Comparison of ENCODE assay signal across 2 cellular contexts in the genomic region with DNA sequence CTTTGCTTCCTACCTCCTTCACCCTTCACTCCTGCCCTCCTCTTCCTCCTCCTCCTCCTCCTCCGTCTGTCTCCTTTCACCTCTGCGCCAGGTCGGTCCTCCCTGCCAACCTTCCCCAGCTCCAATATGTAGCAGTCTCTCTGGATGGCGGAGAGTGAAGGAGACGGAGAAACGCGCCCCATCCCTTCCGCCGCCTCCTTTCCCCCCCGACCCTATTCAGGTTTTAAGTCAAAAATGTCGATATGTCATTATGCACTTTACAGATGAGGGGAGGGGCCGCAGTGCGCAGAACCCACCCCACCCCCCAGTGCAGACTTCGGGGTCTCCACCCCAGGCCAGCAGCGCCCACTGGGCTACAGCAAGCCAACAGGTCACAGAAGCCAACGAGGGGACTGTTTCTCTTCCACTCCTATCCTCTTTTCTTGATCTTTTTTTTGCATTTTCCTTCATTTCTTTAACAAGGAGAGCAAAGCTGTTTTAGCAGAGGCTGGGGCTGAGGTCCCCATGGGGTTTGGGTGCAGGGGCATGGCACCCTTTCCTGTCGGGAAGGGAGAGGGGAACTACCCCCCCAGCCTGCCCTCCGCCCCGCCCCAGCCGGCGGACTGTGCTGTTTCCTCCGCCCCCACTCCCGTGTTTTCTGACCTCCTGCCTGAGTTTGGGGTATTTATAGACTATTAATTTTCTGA.
TF ChIP-seq lines count a peak whose summit lies in the region.

No MANE protein-coding gene starts in this region.

TF ChIP-seq in SK-N-SH, 30 proteins besides CTCF, POLR2A, EP300 and RAD21:
- TF ChIP-seq RFX5 (IDR thresholded peaks at IDR 0.05; ENCODE audit: low read length), result no peak
- no peak for TF ChIP-seq MXI1 (IDR thresholded peaks at IDR 0.05; ENCODE audit: low read depth, low read length)

TF ChIP-seq in SK-N-SH treated with all-trans-retinoic acid at 6 μM for 48 hours, 23 proteins besides CTCF, POLR2A, EP300 and RAD21:
- TF ChIP-seq ZC3H10 (CRISPR knock-in tag; IDR thresholded peaks at IDR 0.05), result no peak
- TF ChIP-seq ARNTL (CRISPR knock-in tag; IDR thresholded peaks at IDR 0.05; ENCODE audit: borderline replicate concordance, low read depth), result no peak
- TF ChIP-seq CSDC2 (CRISPR knock-in tag; IDR thresholded peaks at IDR 0.05), result no peak
- TF ChIP-seq, protein P1, sequence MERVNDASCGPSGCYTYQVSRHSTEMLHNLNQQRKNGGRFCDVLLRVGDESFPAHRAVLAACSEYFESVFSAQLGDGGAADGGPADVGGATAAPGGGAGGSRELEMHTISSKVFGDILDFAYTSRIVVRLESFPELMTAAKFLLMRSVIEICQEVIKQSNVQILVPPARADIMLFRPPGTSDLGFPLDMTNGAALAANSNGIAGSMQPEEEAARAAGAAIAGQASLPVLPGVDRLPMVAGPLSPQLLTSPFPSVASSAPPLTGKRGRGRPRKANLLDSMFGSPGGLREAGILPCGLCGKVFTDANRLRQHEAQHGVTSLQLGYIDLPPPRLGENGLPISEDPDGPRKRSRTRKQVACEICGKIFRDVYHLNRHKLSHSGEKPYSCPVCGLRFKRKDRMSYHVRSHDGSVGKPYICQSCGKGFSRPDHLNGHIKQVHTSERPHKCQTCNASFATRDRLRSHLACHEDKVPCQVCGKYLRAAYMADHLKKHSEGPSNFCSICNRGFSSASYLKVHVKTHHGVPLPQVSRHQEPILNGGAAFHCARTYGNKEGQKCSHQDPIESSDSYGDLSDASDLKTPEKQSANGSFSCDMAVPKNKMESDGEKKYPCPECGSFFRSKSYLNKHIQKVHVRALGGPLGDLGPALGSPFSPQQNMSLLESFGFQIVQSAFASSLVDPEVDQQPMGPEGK (CRISPR knock-in tag; IDR thresholded peaks at IDR 0.05; ENCODE audit: borderline replicate concordance), result no peak
- no peak for TF ChIP-seq ZFP30 (CRISPR knock-in tag; IDR thresholded peaks at IDR 0.05)
- TF ChIP-seq, protein P2, sequence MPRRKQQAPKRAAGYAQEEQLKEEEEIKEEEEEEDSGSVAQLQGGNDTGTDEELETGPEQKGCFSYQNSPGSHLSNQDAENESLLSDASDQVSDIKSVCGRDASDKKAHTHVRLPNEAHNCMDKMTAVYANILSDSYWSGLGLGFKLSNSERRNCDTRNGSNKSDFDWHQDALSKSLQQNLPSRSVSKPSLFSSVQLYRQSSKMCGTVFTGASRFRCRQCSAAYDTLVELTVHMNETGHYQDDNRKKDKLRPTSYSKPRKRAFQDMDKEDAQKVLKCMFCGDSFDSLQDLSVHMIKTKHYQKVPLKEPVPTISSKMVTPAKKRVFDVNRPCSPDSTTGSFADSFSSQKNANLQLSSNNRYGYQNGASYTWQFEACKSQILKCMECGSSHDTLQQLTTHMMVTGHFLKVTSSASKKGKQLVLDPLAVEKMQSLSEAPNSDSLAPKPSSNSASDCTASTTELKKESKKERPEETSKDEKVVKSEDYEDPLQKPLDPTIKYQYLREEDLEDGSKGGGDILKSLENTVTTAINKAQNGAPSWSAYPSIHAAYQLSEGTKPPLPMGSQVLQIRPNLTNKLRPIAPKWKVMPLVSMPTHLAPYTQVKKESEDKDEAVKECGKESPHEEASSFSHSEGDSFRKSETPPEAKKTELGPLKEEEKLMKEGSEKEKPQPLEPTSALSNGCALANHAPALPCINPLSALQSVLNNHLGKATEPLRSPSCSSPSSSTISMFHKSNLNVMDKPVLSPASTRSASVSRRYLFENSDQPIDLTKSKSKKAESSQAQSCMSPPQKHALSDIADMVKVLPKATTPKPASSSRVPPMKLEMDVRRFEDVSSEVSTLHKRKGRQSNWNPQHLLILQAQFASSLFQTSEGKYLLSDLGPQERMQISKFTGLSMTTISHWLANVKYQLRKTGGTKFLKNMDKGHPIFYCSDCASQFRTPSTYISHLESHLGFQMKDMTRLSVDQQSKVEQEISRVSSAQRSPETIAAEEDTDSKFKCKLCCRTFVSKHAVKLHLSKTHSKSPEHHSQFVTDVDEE (CRISPR knock-in tag; IDR thresholded peaks at IDR 0.05), result no peak
- TF ChIP-seq TOX (CRISPR knock-in tag; IDR thresholded peaks at IDR 0.05; ENCODE audit: borderline replicate concordance), result no peak
- TF ChIP-seq PPARA (CRISPR knock-in tag; IDR thresholded peaks at IDR 0.05; ENCODE audit: borderline replicate concordance), result no peak
- TF ChIP-seq GLIS3 (CRISPR knock-in tag; IDR thresholded peaks at IDR 0.05), result no peak
- TF ChIP-seq ZNF565 (CRISPR knock-in tag; conservative IDR thresholded peaks at IDR 0.05; ENCODE audit: low read depth), result no peak
- no peak for TF ChIP-seq BACH2 (CRISPR knock-in tag; IDR thresholded peaks at IDR 0.05; ENCODE audit: borderline replicate concordance)
- TF ChIP-seq RARB (CRISPR knock-in tag; IDR thresholded peaks at IDR 0.05), result no peak
- TF ChIP-seq, protein P3, sequence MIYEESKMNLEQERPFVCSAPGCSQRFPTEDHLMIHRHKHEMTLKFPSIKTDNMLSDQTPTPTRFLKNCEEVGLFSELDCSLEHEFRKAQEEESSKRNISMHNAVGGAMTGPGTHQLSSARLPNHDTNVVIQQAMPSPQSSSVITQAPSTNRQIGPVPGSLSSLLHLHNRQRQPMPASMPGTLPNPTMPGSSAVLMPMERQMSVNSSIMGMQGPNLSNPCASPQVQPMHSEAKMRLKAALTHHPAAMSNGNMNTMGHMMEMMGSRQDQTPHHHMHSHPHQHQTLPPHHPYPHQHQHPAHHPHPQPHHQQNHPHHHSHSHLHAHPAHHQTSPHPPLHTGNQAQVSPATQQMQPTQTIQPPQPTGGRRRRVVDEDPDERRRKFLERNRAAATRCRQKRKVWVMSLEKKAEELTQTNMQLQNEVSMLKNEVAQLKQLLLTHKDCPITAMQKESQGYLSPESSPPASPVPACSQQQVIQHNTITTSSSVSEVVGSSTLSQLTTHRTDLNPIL (CRISPR knock-in tag; IDR thresholded peaks at IDR 0.05; ENCODE audit: low read depth), result no peak
TF ChIP-seq in SK-N-SH treated with all-trans-retinoic acid at 6 μM for 48 hours: peak in this region for 0.
